In the genomic region with DNA sequence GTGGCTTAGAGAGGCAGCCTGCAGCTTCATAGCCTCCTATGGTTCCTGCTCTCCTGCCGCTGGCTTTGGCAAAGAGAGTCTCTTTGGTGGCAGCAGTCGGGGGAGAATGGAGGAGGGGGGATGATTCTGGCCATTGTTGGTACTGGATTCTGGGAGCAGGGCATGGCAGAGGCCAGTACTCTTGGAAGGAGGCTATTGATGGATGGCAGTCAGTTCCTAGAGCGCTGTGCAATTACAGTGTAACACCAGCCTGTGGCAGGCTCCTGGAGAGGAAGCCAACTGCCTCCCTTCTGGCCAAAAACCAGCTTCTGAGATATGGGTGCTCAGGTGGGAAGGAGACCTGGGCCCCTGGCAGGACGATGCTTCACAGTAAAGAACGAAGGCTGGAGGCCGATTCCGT, we compare ENCODE assay signal across 1 cellular context.
TF ChIP-seq lines count a peak whose summit lies in the region.

No MANE protein-coding gene starts in this region.

TF ChIP-seq in liver, 16 proteins besides CTCF, POLR2A, EP300 and RAD21 (continued from another document):
- TF ChIP-seq, protein P1, sequence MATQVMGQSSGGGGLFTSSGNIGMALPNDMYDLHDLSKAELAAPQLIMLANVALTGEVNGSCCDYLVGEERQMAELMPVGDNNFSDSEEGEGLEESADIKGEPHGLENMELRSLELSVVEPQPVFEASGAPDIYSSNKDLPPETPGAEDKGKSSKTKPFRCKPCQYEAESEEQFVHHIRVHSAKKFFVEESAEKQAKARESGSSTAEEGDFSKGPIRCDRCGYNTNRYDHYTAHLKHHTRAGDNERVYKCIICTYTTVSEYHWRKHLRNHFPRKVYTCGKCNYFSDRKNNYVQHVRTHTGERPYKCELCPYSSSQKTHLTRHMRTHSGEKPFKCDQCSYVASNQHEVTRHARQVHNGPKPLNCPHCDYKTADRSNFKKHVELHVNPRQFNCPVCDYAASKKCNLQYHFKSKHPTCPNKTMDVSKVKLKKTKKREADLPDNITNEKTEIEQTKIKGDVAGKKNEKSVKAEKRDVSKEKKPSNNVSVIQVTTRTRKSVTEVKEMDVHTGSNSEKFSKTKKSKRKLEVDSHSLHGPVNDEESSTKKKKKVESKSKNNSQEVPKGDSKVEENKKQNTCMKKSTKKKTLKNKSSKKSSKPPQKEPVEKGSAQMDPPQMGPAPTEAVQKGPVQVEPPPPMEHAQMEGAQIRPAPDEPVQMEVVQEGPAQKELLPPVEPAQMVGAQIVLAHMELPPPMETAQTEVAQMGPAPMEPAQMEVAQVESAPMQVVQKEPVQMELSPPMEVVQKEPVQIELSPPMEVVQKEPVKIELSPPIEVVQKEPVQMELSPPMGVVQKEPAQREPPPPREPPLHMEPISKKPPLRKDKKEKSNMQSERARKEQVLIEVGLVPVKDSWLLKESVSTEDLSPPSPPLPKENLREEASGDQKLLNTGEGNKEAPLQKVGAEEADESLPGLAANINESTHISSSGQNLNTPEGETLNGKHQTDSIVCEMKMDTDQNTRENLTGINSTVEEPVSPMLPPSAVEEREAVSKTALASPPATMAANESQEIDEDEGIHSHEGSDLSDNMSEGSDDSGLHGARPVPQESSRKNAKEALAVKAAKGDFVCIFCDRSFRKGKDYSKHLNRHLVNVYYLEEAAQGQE (IDR thresholded peaks at IDR 0.05): no peak
- TF ChIP-seq HNF4A (conservative IDR thresholded peaks at IDR 0.05) (no peak), SP1 (IDR thresholded peaks at IDR 0.05) (no peak), JUND (IDR thresholded peaks at IDR 0.05) (no peak), FOXA2 (IDR thresholded peaks at IDR 0.05) (no peak), MAX (IDR thresholded peaks at IDR 0.05) (no peak), GABPA (IDR thresholded peaks at IDR 0.05 in 1 of 2, conservative IDR thresholded peaks at IDR 0.05 in 1 of 2) (no peak)
TF ChIP-seq in liver: peak in this region for 0.
